ENCODE assay signal across 8 cellular contexts in the genomic region with DNA sequence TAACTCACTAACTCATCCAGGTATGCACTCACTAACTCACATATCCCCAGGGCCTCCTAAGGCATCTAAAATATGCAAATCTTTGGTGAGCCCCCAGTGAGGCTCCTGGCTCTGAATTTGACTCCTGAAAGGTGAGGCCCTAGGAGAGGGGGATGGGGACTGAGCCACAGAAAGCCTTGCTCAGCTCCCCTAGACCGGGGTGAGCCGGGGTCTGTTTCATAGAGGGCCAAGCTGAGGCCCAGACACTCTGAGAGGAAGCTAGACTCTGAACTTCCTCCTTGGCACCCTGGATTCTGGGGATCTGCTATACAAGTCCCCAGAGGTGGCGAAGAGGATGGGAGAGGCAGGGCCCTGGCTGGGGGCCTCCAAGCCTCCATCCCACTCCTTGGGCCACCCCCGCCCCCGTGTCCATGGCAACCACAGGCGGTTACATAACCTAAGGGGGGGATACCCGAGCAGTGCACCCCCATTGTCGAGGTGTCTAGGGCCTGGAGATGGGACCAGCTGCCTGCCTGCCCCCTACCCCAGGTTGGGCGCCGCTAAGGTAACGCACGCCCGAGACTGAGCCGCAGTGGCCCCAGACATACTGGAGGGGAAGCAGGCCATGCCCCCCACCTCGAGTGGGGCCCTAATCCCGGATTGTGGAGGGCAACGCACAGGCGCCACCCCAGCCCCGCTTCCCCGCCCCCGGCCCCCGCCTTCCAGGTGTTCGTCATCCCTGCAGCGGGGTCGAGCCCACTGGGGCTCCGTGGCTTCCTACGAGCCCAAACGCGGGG. TPM values are rescaled to one million over a fixed set of nuclear protein-coding genes. Genes with fewer than 3 reads are reported as not detected.
DNase-seq lines count a peak whose midpoint lies in the region; ATAC-seq and TF ChIP-seq lines count a peak whose summit lies in the region.

No MANE protein-coding gene starts in this region.

- H3K9me3 Mint-ChIP-seq in dendritic cell treated with granulocyte-macrophage colony-stimulating factor and Interleukin-4, amounts not matched to agents 40 ng/mL and 50 ng/mL, for 4 days: no peaks in the 10 kb centered on the region
- H3K9me3 Mint-ChIP-seq in naive B cell: peaks cover 0 to 1% (median 0%) of the 10 kb centered on the region in 7 donors

- peak overlapping the region; percentile 56 to 60 for H3K4me3 ChIP-seq in Panc1 (ENCODE audit: low read depth in 2 of 2, low read length in 2 of 2)

- ATAC-seq in Panc1: no peak
- ATAC-seq in naive B cell (ENCODE audit: low read depth in 2 of 2): peak; percentile 0
- no peak for ATAC-seq in HG02938 (IDR thresholded peaks at IDR 0.05; ENCODE audit: unreplicated experiment)

- H3K36me3 Mint-ChIP-seq in dendritic cell treated with granulocyte-macrophage colony-stimulating factor and Interleukin-4, amounts not matched to agents 40 ng/mL and 50 ng/mL, for 4 days (ENCODE audit: low read depth): peaks cover 50% of the 10 kb centered on the region
- no peaks in the 10 kb centered on the region for H3K36me3 Mint-ChIP-seq in naive B cell

- H3K27ac Mint-ChIP-seq in dendritic cell treated with granulocyte-macrophage colony-stimulating factor and Interleukin-4, amounts not matched to agents 40 ng/mL and 50 ng/mL, for 4 days: peak overlapping the region; percentile 54
- peak overlapping the region in 4 of 6 donors; percentile 21 to 75 (median 73) for H3K27ac Mint-ChIP-seq in naive B cell

- H3K27me3 ChIP-seq in Panc1 (ENCODE audit: control insufficient read depth, insufficient read depth, low read length): no peaks in the 10 kb centered on the region

- no peak for TF ChIP-seq CTCF in Panc1 (IDR thresholded peaks at IDR 0.05)

- H3K27me3 Mint-ChIP-seq in dendritic cell treated with granulocyte-macrophage colony-stimulating factor and Interleukin-4, amounts not matched to agents 40 ng/mL and 50 ng/mL, for 4 days: no peaks in the 10 kb centered on the region
- no peaks in the 10 kb centered on the region for H3K27me3 Mint-ChIP-seq in naive B cell

- H3K36me3 ChIP-seq in Panc1 (ENCODE audit: control insufficient read depth, insufficient read depth, low read length): no peaks in the 10 kb centered on the region; the same call in 1 of the 2 replicates

- peak; percentile 37 for DNase-seq in DMS 273 (lab: John Stamatoyannopoulos, UW; ENCODE audit: unreplicated experiment)
- DNase-seq in DMS 273 treated with DMSO at 0.1 percent for 48 hours (lab: John Stamatoyannopoulos, UW): no peak
- DNase-seq in Panc1 (ENCODE audit: low read depth, low spot score): no peak
- peak; percentile 27 for DNase-seq in naive B cell
- no peak for DNase-seq in NCI-H446 (lab: John Stamatoyannopoulos, UW)
- DNase-seq in activated gamma-delta T cell treated with Interleukin-2 at 50 U/mL for 16 hours: no peak

- H3K4me1 Mint-ChIP-seq in dendritic cell treated with granulocyte-macrophage colony-stimulating factor and Interleukin-4, amounts not matched to agents 40 ng/mL and 50 ng/mL, for 4 days (ENCODE audit: low read depth): peaks cover 41% of the 10 kb centered on the region
- H3K4me1 Mint-ChIP-seq in naive B cell: peaks cover 16 to 46% (median 24%) of the 10 kb centered on the region in 3 donors

- in situ Hi-C loops in Panc1 (cut with HindIII; ENCODE audit: low pct_unique_long_range_greater_than_20kb, low sequenced_read_pairs): no loop called here

- H3K9me3 ChIP-seq in Panc1 (ENCODE audit: control insufficient read depth, insufficient read depth, low read depth, low read length): no peaks in the 10 kb centered on the region

- intact Hi-C loops in Panc1 (cut with micrococcal nuclease; ENCODE audit: unreplicated experiment): loop anchor here (10.0 kb wide), 1 partner anchor 1092 kb away; a partner anchor contains a TSS
- intact Hi-C loops in dendritic cell treated with granulocyte-macrophage colony-stimulating factor and Interleukin-4, amounts not matched to agents 40 ng/mL and 50 ng/mL, for 4 days (cut with micrococcal nuclease): no loop called here

- CTCF ChIA-PET in Panc1 (lab: Charles Lee): no interaction called here

- H3K4me1 ChIP-seq in Panc1 (ENCODE audit: control insufficient read depth, insufficient read depth, low read length): peaks cover 27% of the 10 kb centered on the region

- H3K27ac ChIP-seq in Panc1 (ENCODE audit: low read length): peak overlapping the region; percentile 48

- POLR2A ChIA-PET in Panc1 (lab: Charles Lee): no interaction called here

- BruUV-seq in Panc1 (replicated peaks; lab: Mats Ljungman, UMichigan): no TSS peak

- peak overlapping the region; percentile 78 for H3K4me3 Mint-ChIP-seq in dendritic cell treated with granulocyte-macrophage colony-stimulating factor and Interleukin-4, amounts not matched to agents 40 ng/mL and 50 ng/mL, for 4 days
- H3K4me3 Mint-ChIP-seq in naive B cell: peak overlapping the region; percentile 78 to 92 (median 85)

RNA-seq across cellular contexts. Expression of a gene that starts 0.6 kb away (rescaled TPM):
- 19.6 TPM for total RNA-seq in Panc1 (2021; ENCODE audit: unreplicated experiment)
- polyA plus RNA-seq in Panc1 (2012; ENCODE audit: insufficient read length): 30.1 TPM
- polyA plus RNA-seq in naive B cell (ENCODE audit: low read depth in 6 of 6): 1 to 10 TPM; 6.4 to 8.6 (median 7.4) TPM

RNA-seq across cellular contexts. Expression of a gene that starts 3.1 kb away (rescaled TPM):
- total RNA-seq in Panc1 (2021; ENCODE audit: unreplicated experiment): 87.7 TPM
- 94.2 TPM for polyA plus RNA-seq in Panc1 (2012; ENCODE audit: insufficient read length)
- 100 to 1,000 TPM; 121 to 189 (median 160) TPM for polyA plus RNA-seq in naive B cell (ENCODE audit: low read depth in 6 of 6)

RNA-seq across cellular contexts. Expression of a gene that starts 6.8 kb away (rescaled TPM):
- total RNA-seq in Panc1 (2021; ENCODE audit: unreplicated experiment): 56.0 TPM
- polyA plus RNA-seq in Panc1 (2012; ENCODE audit: insufficient read length): 84.8 TPM
- polyA plus RNA-seq in naive B cell (ENCODE audit: low read depth in 6 of 6): 10 to 100 TPM; 16.2 to 25.0 (median 22.6) TPM

RNA-seq across cellular contexts. Expression of a gene that starts 20.9 kb away (rescaled TPM):
- total RNA-seq in Panc1 (2021; ENCODE audit: unreplicated experiment): 1.1 TPM
- 1.4 TPM for polyA plus RNA-seq in Panc1 (2012; ENCODE audit: insufficient read length)
- 1 to 10 TPM in 5 of 6 donors, not detected in 1; 1.6 to 3.1 (median 1.9) TPM for polyA plus RNA-seq in naive B cell (ENCODE audit: low read depth in 6 of 6)

RNA-seq across cellular contexts. Expression of a gene that starts 32.1 kb away (rescaled TPM):
- 13.5 TPM for total RNA-seq in Panc1 (2021; ENCODE audit: unreplicated experiment)
- 15.2 TPM for polyA plus RNA-seq in Panc1 (2012; ENCODE audit: insufficient read length)
- polyA plus RNA-seq in naive B cell (ENCODE audit: low read depth in 6 of 6): not detected

Comparison
In these comparisons a context has a peak if more than half of its experiments do, and no peak if none do; other contexts are left out.
1. DNase-seq: peak in DMS 273 (single experiment) and naive B cell (single experiment); none in DMS 273 treated with DMSO at 0.1 percent for 48 hours (single experiment), Panc1 (single experiment), NCI-H446 (0 of 2) and activated gamma-delta T cell treated with Interleukin-2 at 50 U/mL for 16 hours (single experiment).
2. ATAC-seq: peak in naive B cell (2 of 2); none in Panc1 (single experiment) and HG02938 (single experiment).